28 cellular contexts compared by ENCODE assay signal in genomic region chr6:157004530-157004929, GRCh38.
"Had no signal": no experiment of that assay in that cellular context is flagged by ENCODE, and none has a peak within 500 bp of the region (broad histone marks: within the 10 kb centered on the region; RNA-seq: fewer than 3 reads in every experiment).

No MANE protein-coding gene starts in this region.

- H3K36me3 ChIP-seq: cardiac muscle cell, Peyer's patch had no signal

- ATAC-seq: activated CD8-positive, alpha-beta T cell treated with anti-CD3 and anti-CD28 coated beads for 36 hours; activated T-cell treated with anti-CD3 and anti-CD28 coated beads, Interleukin-2, amount 50 U/mL, for 72 hours; activated T-helper 17 cell treated with anti-CD3 and anti-CD28 coated beads, Interleukin-2, amount 50 U/mL, for 72 hours; K562; PC-3 had no signal

- DNase-seq: activated CD4-positive, alpha-beta T cell treated with anti-CD3 and anti-CD28 coated beads, Interleukin-2, amount 10 ng/mL, durations not matched to agents 24 days and 14 days; activated CD4-positive, alpha-beta T cell treated with anti-CD3 and anti-CD28 coated beads, Interleukin-2, amount 50 U/mL, for 4 hours; activated CD8-positive, alpha-beta T cell treated with anti-CD3 and anti-CD28 coated beads for 36 hours; activated effector memory CD4-positive, alpha-beta T cell treated with anti-CD3 and anti-CD28 coated beads, Interleukin-2, amount 50 U/mL, for 16 hours; activated naive CD4-positive, alpha-beta T cell; activated naive CD4-positive, alpha-beta T cell treated with anti-CD3 and anti-CD28 coated beads, Interleukin-2, amount 50 U/mL, for 16 hours; activated naive CD8-positive, alpha-beta T cell treated with anti-CD3 and anti-CD28 coated beads for 36 hours; activated T-cell treated with anti-CD3 and anti-CD28 coated beads, Interleukin-2, amount 50 U/mL, for 1 hour; activated T-cell treated with anti-CD3 and anti-CD28 coated beads, Interleukin-2, amount 50 U/mL, for 72 hours; amniotic stem cell; aorta; NCI-H1092 treated with DMSO at 0.1 percent for 48 hours; NCI-H1417; NCI-H146; NCI-H187; NCI-H2029 treated with DMSO at 0.1 percent for 48 hours; NCI-H2107; NCI-H2171; NCI-H510A; NCI-H526; NCI-H748 treated with DMSO at 0.1 percent for 48 hours; NK-92 treated with Interleukin-12 subunit alpha and Interleukin-12 subunit beta, amount 100 ng/mL, for 24 hours; PC-3; Peyer's patch; RPMI8226 had no signal

- H3K9me3 ChIP-seq: Peyer's patch had no signal

- H3K4me3 ChIP-seq: cardiac muscle cell, K562, Peyer's patch had no signal

- H3K27ac ChIP-seq: cardiac muscle cell, Peyer's patch had no signal
